29 cellular contexts compared by ENCODE assay signal in genomic region chr18:23711421-23711820, GRCh38. TPM values are rescaled to one million over a fixed set of nuclear protein-coding genes. Genes with fewer than 3 reads are reported as not detected.
"Had no signal": no experiment of that assay in that cellular context is flagged by ENCODE, and none has a peak within 500 bp of the region (broad histone marks: within the 10 kb centered on the region; RNA-seq: fewer than 3 reads in every experiment).

No MANE protein-coding gene starts in this region.

- H3K4me1 ChIP-seq: gastrocnemius medialis, heart left ventricle, psoas muscle, sigmoid colon, spleen, upper lobe of right lung had no signal

- H3K9me3 Mint-ChIP-seq: stimulated activated naive CD8-positive, alpha-beta T cell treated with anti-CD3 and anti-CD28 coated beads, Interleukin-15, Interleukin-2, amounts not matched to agents 100 ng/mL and 50 ng/mL, for 24 hours had no signal

- H3K36me3 Mint-ChIP-seq: stimulated activated memory B cell treated with anti-CD40 and anti-IgM and Interleukin-4, amounts not matched to agents 10 μg/mL and 1 μg/mL and 100 μg/mL, for 72 hours had no signal

- H3K4me3 ChIP-seq: gastrocnemius medialis, heart left ventricle, ovary, psoas muscle, sigmoid colon, spleen, thoracic aorta, tibial nerve, upper lobe of right lung, vagina had no signal

- ATAC-seq: esophagus mucosa; gastrocnemius medialis; heart left ventricle; naive thymus-derived CD8-positive, alpha-beta T cell; psoas muscle; right cardiac atrium; stimulated activated memory B cell treated with anti-CD40 and anti-IgM and Interleukin-4, amounts not matched to agents 10 μg/mL and 1 μg/mL and 100 μg/mL, for 72 hours; upper lobe of right lung had no signal

- H3K9me3 ChIP-seq: gastrocnemius medialis, ovary, psoas muscle, vagina had no signal

- H3K4me1 Mint-ChIP-seq: stimulated activated memory B cell treated with anti-CD40 and anti-IgM and Interleukin-4, amounts not matched to agents 10 μg/mL and 1 μg/mL and 100 μg/mL, for 72 hours had no signal

- H3K27me3 ChIP-seq: gastrocnemius medialis, heart left ventricle, ovary, sigmoid colon, spleen, tibial nerve, upper lobe of right lung, vagina had no signal

- H3K4me3 Mint-ChIP-seq: dendritic cell treated with granulocyte-macrophage colony-stimulating factor and Interleukin-4, amounts not matched to agents 40 ng/mL and 50 ng/mL, for 4 days; endodermal cell; immature natural killer cell; naive thymus-derived CD8-positive, alpha-beta T cell; stimulated activated memory B cell treated with anti-CD40 and anti-IgM and Interleukin-4, amounts not matched to agents 10 μg/mL and 1 μg/mL and 100 μg/mL, for 72 hours; stimulated activated naive CD8-positive, alpha-beta T cell treated with anti-CD3 and anti-CD28 coated beads, Interleukin-15, Interleukin-2, amounts not matched to agents 100 ng/mL and 50 ng/mL, for 24 hours had no signal

- H3K27ac ChIP-seq: epithelial cell of prostate, gastrocnemius medialis, heart left ventricle, ovary, psoas muscle, sigmoid colon, spleen, thoracic aorta, tibial nerve, upper lobe of right lung, vagina had no signal

- H3K27ac Mint-ChIP-seq: dendritic cell treated with granulocyte-macrophage colony-stimulating factor and Interleukin-4, amounts not matched to agents 40 ng/mL and 50 ng/mL, for 4 days; endodermal cell; immature natural killer cell; naive thymus-derived CD8-positive, alpha-beta T cell; stimulated activated memory B cell treated with anti-CD40 and anti-IgM and Interleukin-4, amounts not matched to agents 10 μg/mL and 1 μg/mL and 100 μg/mL, for 72 hours; stimulated activated naive CD8-positive, alpha-beta T cell treated with anti-CD3 and anti-CD28 coated beads, Interleukin-15, Interleukin-2, amounts not matched to agents 100 ng/mL and 50 ng/mL, for 24 hours had no signal

- DNase-seq: effector CD8-positive, alpha-beta T cell; endodermal cell; foreskin fibroblast; gastrocnemius medialis; heart left ventricle; hypothalamus; immature natural killer cell; islet precursor cell; kidney glomerular epithelial cell; mesendoderm; midbrain; naive thymus-derived CD8-positive, alpha-beta T cell; occipital lobe; ovary; posterior cingulate gyrus; psoas muscle; right cardiac atrium; sigmoid colon; spleen; stimulated activated CD4-positive, alpha-beta T cell treated with anti-CD3 and anti-CD28 coated beads, Interleukin-4, amount 100 ng/mL, for 4 hours; upper lobe of right lung had no signal

- H3K36me3 ChIP-seq: gastrocnemius medialis, heart left ventricle, ovary, sigmoid colon, spleen, thoracic aorta, upper lobe of right lung had no signal

RNA-seq across cellular contexts. Expression of gene LAMA3, which starts 22.2 kb away (rescaled TPM):
- total RNA-seq: naive thymus-derived CD8-positive, alpha-beta T cell had no signal
- polyA plus RNA-seq: immature natural killer cell; naive thymus-derived CD8-positive, alpha-beta T cell had no signal

RNA-seq across cellular contexts. Expression of gene ANKRD29, which starts 48.7 kb away (rescaled TPM):
- total RNA-seq: naive thymus-derived CD8-positive, alpha-beta T cell had no signal
- polyA plus RNA-seq: naive thymus-derived CD8-positive, alpha-beta T cell had no signal
